In genomic region chr17:31829649-31830048, GRCh38 we compare ENCODE assay signal across 25 cellular contexts.
"Had no signal": no experiment of that assay in that cellular context is flagged by ENCODE, and none has a peak within 500 bp of the region (broad histone marks: within the 10 kb centered on the region; RNA-seq: fewer than 3 reads in every experiment).

No MANE protein-coding gene starts in this region.

- H3K36me3 ChIP-seq: lower lobe of right lung, right atrium auricular region, right lobe of liver, stomach, thyroid gland, transverse colon, upper lobe of left lung had no signal

- FAIRE-seq: urothelium cell line had no signal

- DNase-seq: islet precursor cell; kidney glomerular epithelial cell; left cardiac atrium; lower lobe of right lung; mammary epithelial cell; mesenchymal stem cell; naive thymus-derived CD8-positive, alpha-beta T cell; nucleus accumbens; stimulated activated CD4-positive, alpha-beta T cell treated with anti-CD3 and anti-CD28 coated beads, Interleukin-1b, Interleukin-23, amount 100 ng/mL, for 48 hours; stimulated activated CD4-positive, alpha-beta T cell treated with anti-CD3 and anti-CD28 coated beads, Interleukin-2, amount 100 ng/mL, for 48 hours; stimulated activated CD4-positive, alpha-beta T cell treated with anti-CD3 and anti-CD28 coated beads, Interleukin-4, amount 100 ng/mL, for 4 hours; stimulated activated CD8-positive, alpha-beta memory T cell treated with anti-CD3 and anti-CD28 coated beads, Interleukin-4, amount 100 ng/mL, for 48 hours; stimulated activated naive B cell treated with anti-CD40 and anti-IgM and Interleukin-4, amounts not matched to agents 10 μg/mL and 1 μg/mL and 100 μg/mL, for 72 hours; stimulated activated naive CD8-positive, alpha-beta T cell treated with anti-CD3 and anti-CD28 coated beads, Interleukin-15, Interleukin-2, amounts not matched to agents 100 U/mL and 50 U/mL, for 24 hours; stomach; testis; thyroid gland; transverse colon; upper lobe of left lung had no signal

- H3K4me1 ChIP-seq: lower lobe of right lung, right atrium auricular region, right lobe of liver, testis, thyroid gland, upper lobe of left lung had no signal

- H3K4me3 ChIP-seq: hepatocyte, lower lobe of right lung, right atrium auricular region, right lobe of liver, smooth muscle cell, stomach, testis, thyroid gland, transverse colon, upper lobe of left lung had no signal

- ATAC-seq: left cardiac atrium; left lobe of liver; lower lobe of right lung; naive thymus-derived CD8-positive, alpha-beta T cell; right lobe of liver; stimulated activated naive B cell treated with anti-CD40 and anti-IgM and Interleukin-4, amounts not matched to agents 10 μg/mL and 1 μg/mL and 100 μg/mL, for 72 hours; stimulated activated naive CD8-positive, alpha-beta T cell treated with anti-CD3 and anti-CD28 coated beads, Interleukin-15, Interleukin-2, amounts not matched to agents 100 U/mL and 50 U/mL, for 24 hours had no signal

- H3K27ac ChIP-seq: hepatocyte, lower lobe of right lung, right atrium auricular region, right lobe of liver, stomach, testis, thyroid gland, transverse colon, upper lobe of left lung had no signal

- H3K9me3 ChIP-seq: lower lobe of right lung, right atrium auricular region, right lobe of liver, stomach, testis, thyroid gland, transverse colon, upper lobe of left lung had no signal
